1 cellular context compared by ENCODE assay signal in genomic region chrX:71954458-71954857, GRCh38.
TF ChIP-seq lines count a peak whose summit lies in the region.

No MANE protein-coding gene starts in this region.

TF ChIP-seq in H1, 55 proteins besides CTCF, POLR2A, EP300 and RAD21:
- TF ChIP-seq, protein P1, sequence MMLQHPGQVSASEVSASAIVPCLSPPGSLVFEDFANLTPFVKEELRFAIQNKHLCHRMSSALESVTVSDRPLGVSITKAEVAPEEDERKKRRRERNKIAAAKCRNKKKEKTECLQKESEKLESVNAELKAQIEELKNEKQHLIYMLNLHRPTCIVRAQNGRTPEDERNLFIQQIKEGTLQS (IDR thresholded peaks at IDR 0.05; ENCODE audit: insufficient read depth, low read depth, low read length), result no peak
- TF ChIP-seq RNF2 (IDR thresholded peaks at IDR 0.05; ENCODE audit: borderline replicate concordance, low read depth, low read length, missing control alignments, poor library complexity, severe bottlenecking), result no peak
- no peak for TF ChIP-seq CHD2 (IDR thresholded peaks at IDR 0.05; ENCODE audit: low read length)
- TF ChIP-seq, protein P2, sequence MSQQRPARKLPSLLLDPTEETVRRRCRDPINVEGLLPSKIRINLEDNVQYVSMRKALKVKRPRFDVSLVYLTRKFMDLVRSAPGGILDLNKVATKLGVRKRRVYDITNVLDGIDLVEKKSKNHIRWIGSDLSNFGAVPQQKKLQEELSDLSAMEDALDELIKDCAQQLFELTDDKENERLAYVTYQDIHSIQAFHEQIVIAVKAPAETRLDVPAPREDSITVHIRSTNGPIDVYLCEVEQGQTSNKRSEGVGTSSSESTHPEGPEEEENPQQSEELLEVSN (IDR thresholded peaks at IDR 0.05), result no peak
- no peak for TF ChIP-seq CTBP2 (IDR thresholded peaks at IDR 0.05; ENCODE audit: borderline replicate concordance, insufficient read depth, insufficient read length, low read length)
- no peak for TF ChIP-seq JUN (IDR thresholded peaks at IDR 0.05; ENCODE audit: low read depth, low read length)
- TF ChIP-seq KDM5A (IDR thresholded peaks at IDR 0.05; ENCODE audit: low read length), result no peak
- no peak for TF ChIP-seq SIRT6 (IDR thresholded peaks at IDR 0.05; ENCODE audit: low read length)
